In genomic region chr10:4067552-4068254, GRCh38 we compare ENCODE assay signal across 11 cellular contexts.
DNase-seq lines count a peak whose midpoint lies in the region; ATAC-seq and TF ChIP-seq lines count a peak whose summit lies in the region.
"Had no signal": no experiment of that assay in that cellular context is flagged by ENCODE, and none has a peak within 500 bp of the region (broad histone marks: within the 10 kb centered on the region; RNA-seq: fewer than 3 reads in every experiment).

No MANE protein-coding gene starts in this region.

- H3K4me3 ChIP-seq in OCI-LY3 (ENCODE audit: low read length) = peak overlapping the region; percentile 34
- H3K4me3 ChIP-seq in muscle layer of duodenum (ENCODE audit: low read depth in 1 of 2, low read length in 2 of 2) = no peak overlapping the region
- no peak overlapping the region for H3K4me3 ChIP-seq in dorsolateral prefrontal cortex
- H3K4me3 ChIP-seq in PC-9 = no peak overlapping the region
- H3K4me3 ChIP-seq: upper lobe of left lung had no signal

- H4K20me1 ChIP-seq in OCI-LY3 (ENCODE audit: insufficient read depth, low read length) (no peaks in the 10 kb centered on the region), PC-9 (ENCODE audit: insufficient read depth) (no peaks in the 10 kb centered on the region)

- H3K27me3 Mint-ChIP-seq in T-helper 17 cell = no peaks in the 10 kb centered on the region

- H3K36me3 Mint-ChIP-seq in T-helper 17 cell (ENCODE audit: low read depth) = no peaks in the 10 kb centered on the region

- no TSS peak for BruUV-seq in PC-9 (replicated peaks; lab: Mats Ljungman, UMichigan)

- TF ChIP-seq CTCF in OCI-LY3 (IDR thresholded peaks at IDR 0.05; ENCODE audit: low read depth, low read length) (no peak), dorsolateral prefrontal cortex (IDR thresholded peaks at IDR 0.05 in 54 of 56, conservative IDR thresholded peaks at IDR 0.05 in 2 of 56; ENCODE audit: low read depth in 1 of 56, partially characterized antibody in 56 of 56) (no peak), PC-9 (conservative IDR thresholded peaks at IDR 0.05) (no peak)

- no peak overlapping the region for H3K27ac Mint-ChIP-seq in T-helper 17 cell
- H3K27ac Mint-ChIP-seq: nephron had no signal

- TF ChIP-seq POLR2A in GM18505 (IDR thresholded peaks at IDR 0.05; ENCODE audit: borderline replicate concordance, extremely low read depth, insufficient read depth, insufficient read length) = no peak

- no peak overlapping the region for H2AFZ ChIP-seq in OCI-LY3 (ENCODE audit: low read depth, low read length)
- H2AFZ ChIP-seq in PC-9 = no peak overlapping the region

- H3K4me1 Mint-ChIP-seq in T-helper 17 cell = peaks cover 2% of the 10 kb centered on the region

- no peaks in the 10 kb centered on the region for H3K27me3 ChIP-seq in OCI-LY3 (ENCODE audit: low read depth, low read length)
- H3K27me3 ChIP-seq in muscle layer of duodenum (ENCODE audit: low read depth, low read length) = no peaks in the 10 kb centered on the region
- peaks cover 0 to 4% (median 0%) of the 10 kb centered on the region in 45 donors for H3K27me3 ChIP-seq in dorsolateral prefrontal cortex
- no peaks in the 10 kb centered on the region for H3K27me3 ChIP-seq in PC-9 (ENCODE audit: insufficient read depth, low read depth)
- H3K27me3 ChIP-seq: upper lobe of left lung had no signal

- H3K9ac ChIP-seq in OCI-LY3 (ENCODE audit: low read length) = peak overlapping the region; percentile 54

- H3K36me3 ChIP-seq in OCI-LY3 (replicated peaks; ENCODE audit: low read depth, low read length) (no peaks in the 10 kb centered on the region), muscle layer of duodenum (ENCODE audit: control insufficient read depth in 1 of 2, insufficient read depth in 2 of 2, low read length in 2 of 2) (no peaks in the 10 kb centered on the region), PC-9 (ENCODE audit: low read depth) (no peaks in the 10 kb centered on the region)
- H3K36me3 ChIP-seq: upper lobe of left lung had no signal

- peak overlapping the region; percentile 76 for H3K27ac ChIP-seq in OCI-LY3 (ENCODE audit: low read length)
- peak overlapping the region; percentile 68 for H3K27ac ChIP-seq in muscle layer of duodenum (ENCODE audit: low read length)
- no peak overlapping the region for H3K27ac ChIP-seq in dorsolateral prefrontal cortex
- no peak overlapping the region for H3K27ac ChIP-seq in PC-9

- ATAC-seq in GM18505 (IDR thresholded peaks at IDR 0.05; ENCODE audit: unreplicated experiment) (peak; percentile 71), HG02571 (IDR thresholded peaks at IDR 0.05; ENCODE audit: unreplicated experiment) (peak; percentile 73), T-helper 17 cell (no peak)

- H3K79me2 ChIP-seq in OCI-LY3 (ENCODE audit: low read length) = no peaks in the 10 kb centered on the region
- H3K79me2 ChIP-seq in PC-9 (ENCODE audit: low read depth) = no peaks in the 10 kb centered on the region

- H3K4me1 ChIP-seq in OCI-LY3 (ENCODE audit: low read length) (peaks cover 29% of the 10 kb centered on the region), muscle layer of duodenum (ENCODE audit: control insufficient read depth in 1 of 2, insufficient read depth in 2 of 2, low read length in 2 of 2) (peaks cover 0 to 15% of the 10 kb centered on the region in 2 donors), PC-9 (replicated peaks; ENCODE audit: insufficient read depth) (peaks cover 10% of the 10 kb centered on the region)

- POLR2A ChIA-PET in PC-9 (lab: Charles Lee; ENCODE audit: unreplicated experiment) = no interaction called here

- H3K4me3 Mint-ChIP-seq in T-helper 17 cell = no peak overlapping the region
- H3K4me3 Mint-ChIP-seq: nephron had no signal

- no peaks in the 10 kb centered on the region for H3K9me3 ChIP-seq in OCI-LY3 (ENCODE audit: insufficient read depth, low read length)
- no peaks in the 10 kb centered on the region for H3K9me3 ChIP-seq in muscle layer of duodenum (ENCODE audit: control insufficient read depth in 1 of 2, low read length in 2 of 2)
- no peaks in the 10 kb centered on the region for H3K9me3 ChIP-seq in T-helper 17 cell (ENCODE audit: control insufficient read depth, low read length, poor library complexity, severe bottlenecking)
- no peaks in the 10 kb centered on the region for H3K9me3 ChIP-seq in PC-9 (ENCODE audit: insufficient read depth, low read depth)
- H3K9me3 ChIP-seq: upper lobe of left lung had no signal

- no peaks in the 10 kb centered on the region for H3F3A ChIP-seq in PC-9 (ENCODE audit: insufficient read depth, low read depth)

- CTCF ChIA-PET in PC-9 (lab: Charles Lee) = no interaction called here

- no peaks in the 10 kb centered on the region for H3K9me2 ChIP-seq in PC-9 (ENCODE audit: insufficient read depth)

- no peak for DNase-seq in activated effector memory CD4-positive, alpha-beta T cell treated with Interleukin-2 at 50 U/mL for 16 hours
- DNase-seq in T-helper 17 cell (no peak), dorsolateral prefrontal cortex (no peak), PC-9 (no peak)
- DNase-seq: caudate nucleus, upper lobe of left lung had no signal

- intact Hi-C loops in dorsolateral prefrontal cortex (cut with DNase I) = no loop called here
- intact Hi-C loops in PC-9 (cut with micrococcal nuclease; ENCODE audit: unreplicated experiment) = loop anchor here (10.0 kb wide), 1 partner anchor 283 kb away; the partner anchor contains the start of gene KLF6

- peak overlapping the region; percentile 63 for H3K4me2 ChIP-seq in OCI-LY3 (ENCODE audit: low read length)
- H3K4me2 ChIP-seq in PC-9 = no peak overlapping the region

Comparison
In these comparisons a context has a peak if more than half of its experiments do, and no peak if none do; other contexts are left out.
1. H3K27ac ChIP-seq: peak in OCI-LY3 (single experiment) and muscle layer of duodenum (single experiment); none in dorsolateral prefrontal cortex (0 of 59) and PC-9 (single experiment).